In the genomic region with DNA sequence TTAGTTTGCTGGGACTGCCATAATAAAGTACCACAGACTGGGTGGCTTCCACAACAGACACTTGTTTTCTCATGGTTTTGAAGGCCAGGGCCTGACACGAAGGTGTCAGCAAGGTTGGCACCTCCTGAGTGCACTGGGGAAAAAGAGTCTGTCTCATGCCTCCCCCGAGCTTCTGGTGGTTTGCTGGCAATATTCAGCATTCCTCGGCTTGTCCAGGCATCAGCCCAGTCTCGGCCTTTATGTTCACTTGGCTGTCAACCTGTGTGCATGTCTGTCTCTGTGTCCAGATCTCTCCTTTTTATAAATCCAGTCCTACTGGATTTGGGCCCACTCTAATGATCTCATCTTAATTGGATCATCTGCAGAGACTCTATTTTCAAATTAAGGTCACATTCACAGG, we compare ENCODE assay signal across 17 cellular contexts.
"Had no signal": no experiment of that assay in that cellular context is flagged by ENCODE, and none has a peak within 500 bp of the region (broad histone marks: within the 10 kb centered on the region; RNA-seq: fewer than 3 reads in every experiment).

No MANE protein-coding gene starts in this region.

- H3K27ac ChIP-seq: adrenal gland, body of pancreas, pancreas, transverse colon had no signal

- H3K9me3 ChIP-seq: adrenal gland, body of pancreas, mucosa of descending colon, pancreas, SK-N-SH, transverse colon had no signal

- H3K9me3 Mint-ChIP-seq: activated CD4-positive, alpha-beta memory T cell treated with anti-CD3 and anti-CD28 coated beads for 36 hours; activated naive CD4-positive, alpha-beta T cell treated with anti-CD3 and anti-CD28 coated beads, Interleukin-2, amount 50 U/mL, for 24 hours; activated T-cell treated with anti-CD3 and anti-CD28 coated beads, Interleukin-2, amount 50 U/mL, for 4 hours; naive thymus-derived CD4-positive, alpha-beta T cell; stimulated activated naive B cell treated with anti-CD40 and anti-IgM and Interleukin-4, amounts not matched to agents 10 μg/mL and 1 μg/mL and 100 μg/mL, for 72 hours had no signal

- ATAC-seq: activated T-cell treated with anti-CD3 and anti-CD28 coated beads, Interleukin-2, amount 50 U/mL, for 4 hours; body of pancreas; mucosa of descending colon; naive thymus-derived CD4-positive, alpha-beta T cell; pancreas; stimulated activated naive B cell treated with anti-CD40 and anti-IgM and Interleukin-4, amounts not matched to agents 10 μg/mL and 1 μg/mL and 100 μg/mL, for 72 hours had no signal

- H3K4me3 ChIP-seq: adrenal gland, body of pancreas, mucosa of descending colon, pancreas, transverse colon had no signal

- DNase-seq: activated CD4-positive, alpha-beta memory T cell treated with anti-CD3 and anti-CD28 coated beads for 36 hours; activated effector memory CD4-positive, alpha-beta T cell treated with Interleukin-2 at 50 U/mL for 16 hours; activated T-cell treated with anti-CD3 and anti-CD28 coated beads, Interleukin-2, amount 50 U/mL, for 4 hours; adrenal gland; body of pancreas; central memory CD4-positive, alpha-beta T cell; dermis blood vessel endothelial cell; erythroblast; mucosa of descending colon; naive thymus-derived CD4-positive, alpha-beta T cell; pancreas; SK-N-SH; stimulated activated naive B cell treated with anti-CD40 and anti-IgM and Interleukin-4, amounts not matched to agents 10 μg/mL and 1 μg/mL and 100 μg/mL, for 72 hours; T-helper 1 cell; T1000; transverse colon had no signal

- H3K27me3 Mint-ChIP-seq: activated CD4-positive, alpha-beta memory T cell treated with anti-CD3 and anti-CD28 coated beads for 36 hours; activated naive CD4-positive, alpha-beta T cell treated with anti-CD3 and anti-CD28 coated beads, Interleukin-2, amount 50 U/mL, for 24 hours; naive thymus-derived CD4-positive, alpha-beta T cell; stimulated activated naive B cell treated with anti-CD40 and anti-IgM and Interleukin-4, amounts not matched to agents 10 μg/mL and 1 μg/mL and 100 μg/mL, for 72 hours had no signal

- H3K36me3 ChIP-seq: adrenal gland, pancreas had no signal

- H3K27me3 ChIP-seq: adrenal gland, body of pancreas, pancreas, transverse colon had no signal

- H3K4me3 Mint-ChIP-seq: activated CD4-positive, alpha-beta memory T cell treated with anti-CD3 and anti-CD28 coated beads for 36 hours; activated naive CD4-positive, alpha-beta T cell treated with anti-CD3 and anti-CD28 coated beads, Interleukin-2, amount 50 U/mL, for 24 hours; activated T-cell treated with anti-CD3 and anti-CD28 coated beads, Interleukin-2, amount 50 U/mL, for 4 hours; naive thymus-derived CD4-positive, alpha-beta T cell; stimulated activated naive B cell treated with anti-CD40 and anti-IgM and Interleukin-4, amounts not matched to agents 10 μg/mL and 1 μg/mL and 100 μg/mL, for 72 hours had no signal

- H3K27ac Mint-ChIP-seq: activated CD4-positive, alpha-beta memory T cell treated with anti-CD3 and anti-CD28 coated beads for 36 hours; activated naive CD4-positive, alpha-beta T cell treated with anti-CD3 and anti-CD28 coated beads, Interleukin-2, amount 50 U/mL, for 24 hours had no signal
